ENCODE assay signal across 9 cellular contexts in the genomic region with DNA sequence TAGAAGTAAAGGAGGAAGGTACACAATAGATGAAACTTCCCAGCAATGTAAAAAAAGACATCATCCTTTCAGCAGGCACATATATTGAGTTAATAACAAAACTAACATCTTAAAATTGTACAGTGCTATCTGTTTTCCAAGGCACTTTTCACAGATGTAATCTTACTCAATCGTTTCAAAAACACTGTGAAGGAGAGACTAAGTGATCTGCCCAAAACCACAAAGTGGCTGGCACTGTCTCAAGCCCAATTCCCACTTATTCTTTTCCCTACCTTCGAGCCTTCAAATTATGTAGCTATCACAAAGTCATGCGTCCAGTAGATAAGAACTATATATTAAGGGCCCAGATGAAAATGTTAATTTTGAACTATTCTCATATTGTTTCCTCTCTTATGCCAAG.
"Had no signal": no experiment of that assay in that cellular context is flagged by ENCODE, and none has a peak within 500 bp of the region (broad histone marks: within the 10 kb centered on the region; RNA-seq: fewer than 3 reads in every experiment).

No MANE protein-coding gene starts in this region.

- H3K4me1 ChIP-seq: esophagus squamous epithelium, gastroesophageal sphincter, parathyroid adenoma, stomach had no signal

- H3K36me3 ChIP-seq: esophagus squamous epithelium, gastroesophageal sphincter, stomach, thoracic aorta had no signal

- H3K27ac ChIP-seq: esophagus squamous epithelium, gastroesophageal sphincter, parathyroid adenoma, skin epidermis, stomach, thoracic aorta had no signal

- H3K4me3 ChIP-seq: esophagus squamous epithelium, gastroesophageal sphincter, skin epidermis, stomach, thoracic aorta had no signal

- ATAC-seq: gastroesophageal sphincter had no signal

- H3K9me3 ChIP-seq: esophagus squamous epithelium, gastroesophageal sphincter, stomach, thoracic aorta had no signal

- DNase-seq: activated CD4-positive, alpha-beta T cell treated with anti-CD3 and anti-CD28 coated beads, Interleukin-2, amount 50 U/mL, for 1 hour; esophagus squamous epithelium; kidney glomerular epithelial cell; retina; stomach had no signal

- H3K27me3 ChIP-seq: esophagus squamous epithelium, gastroesophageal sphincter, stomach had no signal
